In genomic region chr12:89345830-89346740, GRCh38 we compare ENCODE assay signal across 1 cellular context.
TF ChIP-seq lines count a peak whose summit lies in the region.

No MANE protein-coding gene starts in this region.

TF ChIP-seq in K562, 482 proteins besides CTCF, POLR2A, EP300 and RAD21 (continued from another document):
- TF ChIP-seq PKNOX1 (IDR thresholded peaks at IDR 0.05) (0 out of 2 replicates have a peak, but pooled peaks have one; percentile 26), DPF2 (IDR thresholded peaks at IDR 0.05) (peak; percentile 38; the same call in 1 of the 2 replicates), ZNF282 (CRISPR knock-in tag; IDR thresholded peaks at IDR 0.05) (no peak), ZNF696 (CRISPR knock-in tag; conservative IDR thresholded peaks at IDR 0.05) (no peak), GABPB1 (CRISPR knock-in tag; IDR thresholded peaks at IDR 0.05) (peak; percentile 44; the same call in 1 of the 2 replicates), MEF2D (tag; conservative IDR thresholded peaks at IDR 0.05; ENCODE audit: low read depth) (peak; percentile 26; the same call in 1 of the 2 replicates), RNF2 (IDR thresholded peaks at IDR 0.05) (peak; percentile 68; the same call in 1 of the 2 replicates), SMARCA4 (IDR thresholded peaks at IDR 0.05) (0 out of 2 replicates have a peak, but pooled peaks have one; percentile 37), FOSL1 (tag; conservative IDR thresholded peaks at IDR 0.05) (0 out of 2 replicates have a peak, but pooled peaks have one; percentile 25), GATA2 (CRISPR knock-in tag; IDR thresholded peaks at IDR 0.05) (no peak), ESRRA (IDR thresholded peaks at IDR 0.05; ENCODE audit: borderline replicate concordance, low read depth) (peak; percentile 50; the same call in 1 of the 2 replicates), NONO (IDR thresholded peaks at IDR 0.05; ENCODE audit: low read depth in 2 of 2, low read length in 1 of 2) (no peak), FOXP4 (CRISPR knock-in tag; IDR thresholded peaks at IDR 0.05; ENCODE audit: borderline replicate concordance) (no peak), ZKSCAN8 (CRISPR knock-in tag; IDR thresholded peaks at IDR 0.05) (peak; percentile 98), ZNF384 (IDR thresholded peaks at IDR 0.05; ENCODE audit: low read depth, low read length) (no peak), GABPA (tag; conservative IDR thresholded peaks at IDR 0.05; ENCODE audit: low read depth) (peak; percentile 71), RFX1 (IDR thresholded peaks at IDR 0.05) (peak; percentile 26; the same call in 1 of the 2 replicates), PRDM10 (IDR thresholded peaks at IDR 0.05; ENCODE audit: partially characterized antibody) (peak; percentile 62), ZBTB40 (IDR thresholded peaks at IDR 0.05) (peak; percentile 57), ZBTB40 (CRISPR knock-in tag; IDR thresholded peaks at IDR 0.05) (no peak), ZBTB11 (CRISPR knock-in tag; IDR thresholded peaks at IDR 0.05) (peak in 1 of 3 experiments; percentile 86; a peak in 2 of 6 replicates), MNT (conservative IDR thresholded peaks at IDR 0.05) (0 out of 4 replicates have a peak, but pooled peaks of 1 of the 2 experiments have one; percentile 30), ELF1 (tag; IDR thresholded peaks at IDR 0.05) (peak; percentile 53)
